In genomic region chr10:47383254-47384147, GRCh38 we compare ENCODE assay signal across 8 cellular contexts. TPM values are rescaled to one million over a fixed set of nuclear protein-coding genes. Genes with fewer than 3 reads are reported as not detected.
DNase-seq lines count a peak whose midpoint lies in the region; ATAC-seq and TF ChIP-seq lines count a peak whose summit lies in the region.

No MANE protein-coding gene starts in this region.

- H3K27me3 ChIP-seq in heart right ventricle: peaks cover 0 to 25% (median 3%) of the 10 kb centered on the region in 7 donors
- no peaks in the 10 kb centered on the region for H3K27me3 ChIP-seq in Peyer's patch
- no peaks in the 10 kb centered on the region for H3K27me3 ChIP-seq in prostate gland (replicated peaks; ENCODE audit: insufficient read depth)

- no peak for DNase-seq in heart right ventricle
- no peak for DNase-seq in left ventricle myocardium superior
- peak in 1 of 3 donors; percentile 40 for DNase-seq in Peyer's patch
- no peak for DNase-seq in fibroblast of mammary gland (ENCODE audit: low read depth)
- no peak for DNase-seq in prostate gland (ENCODE audit: low spot score)
- no peak for DNase-seq in GM19240 (ENCODE audit: insufficient read length, low spot score)
- DNase-seq in COLO829 (ENCODE audit: low spot score): no peak
- DNase-seq in KBM-7: no peak

- H3K36me3 ChIP-seq in heart right ventricle: no peaks in the 10 kb centered on the region
- no peaks in the 10 kb centered on the region for H3K36me3 ChIP-seq in Peyer's patch
- no peaks in the 10 kb centered on the region for H3K36me3 ChIP-seq in prostate gland

- no peak for TF ChIP-seq CTCF in heart right ventricle (IDR thresholded peaks at IDR 0.05)
- TF ChIP-seq CTCF in Peyer's patch (IDR thresholded peaks at IDR 0.05): no peak
- no peak for TF ChIP-seq CTCF in fibroblast of mammary gland (conservative IDR thresholded peaks at IDR 0.05; ENCODE audit: control insufficient read depth, insufficient read depth, low read depth, low read length)
- TF ChIP-seq CTCF in prostate gland (IDR thresholded peaks at IDR 0.05): no peak

- peak overlapping the region; percentile 57 to 96 (median 78) for H3K4me3 ChIP-seq in heart right ventricle
- peak overlapping the region; percentile 46 to 88 (median 64) for H3K4me3 ChIP-seq in Peyer's patch
- H3K4me3 ChIP-seq in fibroblast of mammary gland (ENCODE audit: control insufficient read depth, low read depth, low read length): peak overlapping the region; percentile 65
- H3K4me3 ChIP-seq in prostate gland: peak overlapping the region; percentile 61 to 74

- TF ChIP-seq POLR2A in Peyer's patch (IDR thresholded peaks at IDR 0.05) (no peak), prostate gland (IDR thresholded peaks at IDR 0.05) (no peak)

- WGBS in heart right ventricle, 2 donors: 15 to 17% methylated on average over 9 of the region's 9 CpGs
- WGBS in prostate gland: 12% methylated on average over 9 of the region's 9 CpGs

- no peak for ATAC-seq in heart right ventricle
- no peak for ATAC-seq in left ventricle myocardium superior

- peaks cover 0 to 12% (median 7%) of the 10 kb centered on the region in 9 donors for H3K4me1 ChIP-seq in heart right ventricle
- H3K4me1 ChIP-seq in Peyer's patch: peaks cover 3 to 20% (median 6%) of the 10 kb centered on the region in 4 donors
- no peaks in the 10 kb centered on the region for H3K4me1 ChIP-seq in prostate gland (replicated peaks)

- H3K9me3 ChIP-seq in heart right ventricle (no peaks in the 10 kb centered on the region), Peyer's patch (no peaks in the 10 kb centered on the region), prostate gland (no peaks in the 10 kb centered on the region)

- H3K27ac ChIP-seq in heart right ventricle (peak overlapping the region in 1 of 10 donors; percentile 80), Peyer's patch (peak overlapping the region in 2 of 4 donors; percentile 81 to 84), prostate gland (peak overlapping the region in 1 of 2 donors; percentile 56)

- intact Hi-C loops in heart right ventricle (cut with DNase I): loop anchor here in 2 of 10 donors (2.0 to 5.0 kb wide), 2 partner anchors 19 to 1101 kb away; no protein-coding TSS in a partner anchor
- intact Hi-C loops in left ventricle myocardium superior (cut with micrococcal nuclease): no loop called here
- intact Hi-C loops in prostate gland (cut with DNase I): no loop called here

- in situ Hi-C loops in KBM-7 (cut with MboI; ENCODE audit: low pct_unique_long_range_greater_than_20kb, low sequenced_read_pairs): loop anchor here (5.0 to 10.0 kb wide), 2 partner anchors 1099 to 1276 kb away; partner anchors contain the start of gene ANTXRL

RNA-seq across cellular contexts. Expression of gene ZNF488, which starts 0.6 kb away (rescaled TPM):
- total RNA-seq in heart right ventricle: under 1 TPM in 4 of 10 donors, not detected in 6; 0.05 to 0.14 (median 0.11) TPM
- polyA plus RNA-seq in heart right ventricle: under 1 TPM in 1 of 2 donors, not detected in 1; 0.06 TPM
- not detected for total RNA-seq in left ventricle myocardium superior
- 10 to 100 TPM in 3 of 4 donors, 1 to 10 TPM in 1; 4.1 to 23.5 (median 16.1) TPM for total RNA-seq in Peyer's patch
- 1 to 10 TPM; 1.5 to 1.9 TPM for total RNA-seq in prostate gland

RNA-seq across cellular contexts. Expression of gene RBP3, which starts 35.3 kb away (rescaled TPM):
- total RNA-seq in heart right ventricle (not detected), left ventricle myocardium superior (not detected), Peyer's patch (not detected), prostate gland (not detected)
- polyA plus RNA-seq in heart right ventricle: not detected
